8 cellular contexts compared by ENCODE assay signal in genomic region chr12:12724421-12725085, GRCh38. TPM values are rescaled to one million over a fixed set of nuclear protein-coding genes. Genes with fewer than 3 reads are reported as not detected.
A peak's percentile ranks its signal among the peaks of the same experiment; 100 is the strongest.
DNase-seq lines count a peak whose midpoint lies in the region; ATAC-seq, FAIRE-seq and TF ChIP-seq lines count a peak whose summit lies in the region.

No MANE protein-coding gene starts in this region.

- no peak for DNase-seq in MG63
- DNase-seq in breast epithelium (ENCODE audit: low spot score in 2 of 2), result no peak
- peak in 1 of 2 donors; percentile 90 for DNase-seq in lower leg skin (ENCODE audit: low spot score in 2 of 2)
- DNase-seq in tibial artery, result no peak
- no peak for DNase-seq in HTR-8/SVneo (ENCODE audit: insufficient read length, low spot score)
- no peak for DNase-seq in AG08395 (ENCODE audit: low spot score)

- ATAC-seq in GM18907 (IDR thresholded peaks at IDR 0.05; ENCODE audit: unreplicated experiment), result peak; percentile 25

- peak overlapping the region; percentile 97 for H3K27ac ChIP-seq in ACC112 (ENCODE audit: low read depth, low read length)
- peak overlapping the region; percentile 96 to 100 for H3K27ac ChIP-seq in breast epithelium
- H3K27ac ChIP-seq in tibial artery, result peak overlapping the region; percentile 99 to 100

- H2AFZ ChIP-seq in ACC112 (ENCODE audit: low read length, unreplicated experiment), result peak overlapping the region; percentile 11

- intact Hi-C loops in breast epithelium (cut with DNase I; ENCODE audit: low total_unique reads) (no loop called here), lower leg skin (cut with DNase I; ENCODE audit: low total_unique reads) (loop anchor here (10.0 kb wide), 1 partner anchor 2000 kb away; the partner anchor contains the start of gene YBX3), tibial artery (cut with DNase I; ENCODE audit: low total_unique reads) (loop anchor here (10.0 kb wide), 1 partner anchor 170 kb away; the partner anchor contains the start of gene GPRC5A)

- H3K4me3 ChIP-seq in ACC112 (ENCODE audit: low read depth, low read length) (peak overlapping the region; percentile 95), MG63 (peak overlapping the region; percentile 87), breast epithelium (peak overlapping the region; percentile 64 to 80 (median 73)), lower leg skin (ENCODE audit: low read depth, poor library complexity, severe bottlenecking) (peak overlapping the region; percentile 67), tibial artery (peak overlapping the region; percentile 83 to 86)

- H3K36me3 ChIP-seq in ACC112 (ENCODE audit: insufficient read depth, low read length), result peaks cover 7% of the 10 kb centered on the region; the same call in 1 of the 2 replicates
- peaks cover 43% of the 10 kb centered on the region for H3K36me3 ChIP-seq in MG63
- H3K36me3 ChIP-seq in breast epithelium, result no peaks in the 10 kb centered on the region
- H3K36me3 ChIP-seq in tibial artery, result peaks cover 15 to 27% (median 25%) of the 10 kb centered on the region in 3 donors

- H3K4me1 ChIP-seq in ACC112 (ENCODE audit: control insufficient read depth, insufficient read depth, low read length, unreplicated experiment), result peaks cover 13% of the 10 kb centered on the region
- H3K4me1 ChIP-seq in breast epithelium, result peaks cover 2 to 6% of the 10 kb centered on the region in 2 donors
- peaks cover 0 to 44% (median 22%) of the 10 kb centered on the region in 4 donors for H3K4me1 ChIP-seq in tibial artery

- peaks cover 79% of the 10 kb centered on the region for H3K79me2 ChIP-seq in ACC112 (ENCODE audit: control insufficient read depth, insufficient read depth, low read length, unreplicated experiment)

- H3K9me3 ChIP-seq in MG63 (no peaks in the 10 kb centered on the region), breast epithelium (no peaks in the 10 kb centered on the region), tibial artery (no peaks in the 10 kb centered on the region)

- WGBS in lower leg skin, 2 donors, result 0 to 1% methylated on average over 35 to 38 of the region's 46 CpGs

- FAIRE-seq in HTR-8/SVneo (lab: Jason Lieb, UNC), result no peak

- H3K27me3 ChIP-seq in ACC112 (ENCODE audit: insufficient read depth, low read length) (no peaks in the 10 kb centered on the region), MG63 (no peaks in the 10 kb centered on the region), breast epithelium (no peaks in the 10 kb centered on the region), tibial artery (no peaks in the 10 kb centered on the region)

- TF ChIP-seq POLR2A in breast epithelium (IDR thresholded peaks at IDR 0.05) (no peak), lower leg skin (IDR thresholded peaks at IDR 0.05) (no peak)

- TF ChIP-seq CTCF in breast epithelium (IDR thresholded peaks at IDR 0.05) (peak in 1 of 3 donors; percentile 31), lower leg skin (IDR thresholded peaks at IDR 0.05) (no peak), tibial artery (IDR thresholded peaks at IDR 0.05) (no peak)

RNA-seq across cellular contexts. Expression of gene CDKN1B, which starts 7.4 kb away (rescaled TPM):
- total RNA-seq in MG63 (2014; rRNA removed; shearing (Covaris generic); ENCODE audit: low replicate concordance), result 35.1 and 57.9 TPM in 2 replicates
- total RNA-seq in breast epithelium, result 100 to 1,000 TPM in 1 of 3 donors, 10 to 100 TPM in 2; 45.0 to 113 (median 100.0) TPM
- total RNA-seq in lower leg skin, result 100 to 1,000 TPM in 3 of 4 donors, 10 to 100 TPM in 1; 74.3 to 104 (median 101) TPM

RNA-seq across cellular contexts. Expression of gene GPR19, which starts 28.6 kb away (rescaled TPM):
- 0.59 TPM in 1 of 2 replicates, not detected in the other for total RNA-seq in MG63 (2014; rRNA removed; shearing (Covaris generic); ENCODE audit: low replicate concordance)
- total RNA-seq in breast epithelium, result under 1 TPM in 2 of 3 donors, not detected in 1; 0.33 to 0.59 TPM
- under 1 TPM in 1 of 4 donors, not detected in 3; 0.13 TPM for total RNA-seq in lower leg skin
